ENCODE assay signal across 15 cellular contexts in the genomic region with DNA sequence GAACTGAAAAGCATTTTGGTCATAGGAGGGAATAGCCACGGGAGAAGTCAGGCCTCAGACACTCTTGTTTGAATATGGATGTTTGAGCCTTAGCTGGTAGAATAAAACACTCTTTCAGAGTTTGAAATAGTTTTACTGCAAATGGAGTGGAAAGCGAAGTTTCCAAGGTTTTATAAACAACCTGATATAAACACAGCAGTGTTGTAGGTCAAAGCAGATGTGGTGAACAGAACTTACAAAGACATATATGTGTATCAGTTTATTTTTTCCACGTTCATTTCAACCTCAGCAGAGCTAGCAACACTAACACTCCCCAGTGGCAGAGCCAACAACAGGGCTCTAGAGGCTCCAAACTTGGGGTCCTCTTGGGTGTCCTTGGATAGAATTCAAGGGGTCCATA.
DNase-seq lines count a peak whose midpoint lies in the region; ATAC-seq and TF ChIP-seq lines count a peak whose summit lies in the region.
"Had no signal": no experiment of that assay in that cellular context is flagged by ENCODE, and none has a peak within 500 bp of the region (broad histone marks: within the 10 kb centered on the region; RNA-seq: fewer than 3 reads in every experiment).

No MANE protein-coding gene starts in this region.

- peak overlapping the region in 3 of 5 experiments; percentile 89 to 96 (median 93) for H3K27ac Mint-ChIP-seq in brain
- H3K27ac Mint-ChIP-seq: activated CD4-positive, alpha-beta T cell treated with anti-CD3 and anti-CD28 coated beads, Interleukin-2, amount 10 ng/mL, durations not matched to agents 24 days and 14 days; natural killer cell treated with Interleukin-12 subunit alpha and Interleukin-12 subunit beta and Interleukin-15 and Interleukin-18, amount 100 ng/mL, for 72 hours had no signal

- DNase-seq in fibroblast of lung (ENCODE audit: low read depth in 2 of 2): peak; percentile 11 to 55
- no peak for DNase-seq in Kasumi-1 (lab: John Stamatoyannopoulos, UW)
- DNase-seq in stimulated activated naive CD4-positive, alpha-beta T cell treated with Interleukin-2 at 50 U/mL for 16 hours (lab: John Stamatoyannopoulos, UW): no peak
- DNase-seq: activated CD4-positive, alpha-beta T cell treated with anti-CD3 and anti-CD28 coated beads, Interleukin-2, amount 10 ng/mL, durations not matched to agents 24 days and 14 days; activated naive CD4-positive, alpha-beta T cell treated with anti-CD3 and anti-CD28 coated beads, Interleukin-2, amount 50 U/mL, for 16 hours; COR-L47; effector memory CD4-positive, alpha-beta T cell; NCI-H226 had no signal

- H3K4me1 ChIP-seq in fibroblast of lung (ENCODE audit: control insufficient read depth, extremely low read depth, insufficient read depth, low read length) (peaks cover 12% of the 10 kb centered on the region), muscle layer of duodenum (ENCODE audit: control insufficient read depth in 1 of 2, insufficient read depth in 2 of 2, low read length in 2 of 2) (peaks cover 19% of the 10 kb centered on the region in 2 donors), stomach smooth muscle (ENCODE audit: control insufficient read depth, insufficient read depth, low read length) (peaks cover 29% of the 10 kb centered on the region)

- H3K27me3 Mint-ChIP-seq in brain: peaks cover 4% of the 10 kb centered on the region
- H3K27me3 Mint-ChIP-seq: activated CD4-positive, alpha-beta T cell treated with anti-CD3 and anti-CD28 coated beads, Interleukin-2, amount 10 ng/mL, durations not matched to agents 24 days and 14 days had no signal

- no peaks in the 10 kb centered on the region for H3K9me3 Mint-ChIP-seq in brain
- H3K9me3 Mint-ChIP-seq: activated CD4-positive, alpha-beta T cell treated with anti-CD3 and anti-CD28 coated beads, Interleukin-2, amount 10 ng/mL, durations not matched to agents 24 days and 14 days; natural killer cell treated with Interleukin-12 subunit alpha and Interleukin-12 subunit beta and Interleukin-15 and Interleukin-18, amount 100 ng/mL, for 72 hours had no signal

- H2AFZ ChIP-seq in fibroblast of lung (ENCODE audit: low read length): no peak overlapping the region

- peaks cover 2% of the 10 kb centered on the region for H3K36me3 ChIP-seq in fibroblast of lung (ENCODE audit: control insufficient read depth, insufficient read depth, low read length)
- peaks cover 6 to 22% of the 10 kb centered on the region in 2 donors for H3K36me3 ChIP-seq in muscle layer of duodenum (ENCODE audit: control insufficient read depth in 1 of 2, insufficient read depth in 2 of 2, low read length in 2 of 2)
- H3K36me3 ChIP-seq in stomach smooth muscle (ENCODE audit: control insufficient read depth in 2 of 2, insufficient read depth in 2 of 2, low read length in 2 of 2): peaks cover 17 to 18% of the 10 kb centered on the region in 2 donors

- H3K4me3 ChIP-seq in fibroblast of lung (replicated peaks in 1 of 4; ENCODE audit: control extremely low read depth in 1 of 4, insufficient read depth in 1 of 4, low read depth in 3 of 4, low read length in 4 of 4) (no peak overlapping the region), muscle layer of duodenum (ENCODE audit: low read depth in 1 of 2, low read length in 2 of 2) (no peak overlapping the region), stomach smooth muscle (ENCODE audit: low read length in 2 of 2) (no peak overlapping the region)

- ATAC-seq in GM18858 (IDR thresholded peaks at IDR 0.05; ENCODE audit: unreplicated experiment): no peak
- ATAC-seq: left lobe of liver; natural killer cell treated with Interleukin-12 subunit alpha and Interleukin-12 subunit beta and Interleukin-15 and Interleukin-18, amount 100 ng/mL, for 72 hours; Panc1 had no signal

- H3K4me2 ChIP-seq in fibroblast of lung (ENCODE audit: extremely low read depth, insufficient read depth, low read length): no peak overlapping the region

- TF ChIP-seq CTCF in brain (conservative IDR thresholded peaks at IDR 0.05): no peak
- TF ChIP-seq CTCF in fibroblast of lung (conservative IDR thresholded peaks at IDR 0.05 in 1 of 2, IDR thresholded peaks at IDR 0.05 in 1 of 2; ENCODE audit: low read depth in 1 of 2, low read length in 2 of 2): no peak

- H4K20me1 ChIP-seq in fibroblast of lung (ENCODE audit: control insufficient read depth, extremely low read depth, insufficient read depth, low read length): no peaks in the 10 kb centered on the region

- H3K27me3 ChIP-seq in fibroblast of lung (ENCODE audit: control insufficient read depth, insufficient read depth, low read length): no peaks in the 10 kb centered on the region
- no peaks in the 10 kb centered on the region for H3K27me3 ChIP-seq in muscle layer of duodenum (ENCODE audit: low read depth, low read length)
- H3K27me3 ChIP-seq in stomach smooth muscle (ENCODE audit: control insufficient read depth in 1 of 2, insufficient read depth in 2 of 2, low read length in 2 of 2): no peaks in the 10 kb centered on the region

- H3K36me3 Mint-ChIP-seq in brain: peaks cover 34% of the 10 kb centered on the region
- H3K36me3 Mint-ChIP-seq: natural killer cell treated with Interleukin-12 subunit alpha and Interleukin-12 subunit beta and Interleukin-15 and Interleukin-18, amount 100 ng/mL, for 72 hours had no signal

- no peaks in the 10 kb centered on the region for H3K9me3 ChIP-seq in fibroblast of lung (ENCODE audit: control insufficient read depth, insufficient read depth, low read depth, low read length)
- no peaks in the 10 kb centered on the region for H3K9me3 ChIP-seq in muscle layer of duodenum (ENCODE audit: control insufficient read depth in 1 of 2, low read length in 2 of 2)
- no peaks in the 10 kb centered on the region for H3K9me3 ChIP-seq in stomach smooth muscle (ENCODE audit: control insufficient read depth in 2 of 2, low read length in 2 of 2)

- peaks cover 59% of the 10 kb centered on the region for H3K4me1 Mint-ChIP-seq in brain
- H3K4me1 Mint-ChIP-seq: activated CD4-positive, alpha-beta T cell treated with anti-CD3 and anti-CD28 coated beads, Interleukin-2, amount 10 ng/mL, durations not matched to agents 24 days and 14 days had no signal

- peak overlapping the region in 2 of 5 experiments; percentile 57 to 59 for H3K4me3 Mint-ChIP-seq in brain
- H3K4me3 Mint-ChIP-seq: activated CD4-positive, alpha-beta T cell treated with anti-CD3 and anti-CD28 coated beads, Interleukin-2, amount 10 ng/mL, durations not matched to agents 24 days and 14 days; natural killer cell treated with Interleukin-12 subunit alpha and Interleukin-12 subunit beta and Interleukin-15 and Interleukin-18, amount 100 ng/mL, for 72 hours had no signal

- H3K27ac ChIP-seq in fibroblast of lung (ENCODE audit: insufficient read depth, low read length) (peak overlapping the region; percentile 42), muscle layer of duodenum (ENCODE audit: low read length) (peak overlapping the region; percentile 80), stomach smooth muscle (ENCODE audit: low read length) (peak overlapping the region; percentile 90)

- H3K79me2 ChIP-seq in fibroblast of lung (ENCODE audit: control insufficient read depth, insufficient read depth, low read length): no peaks in the 10 kb centered on the region

- H3K9ac ChIP-seq in fibroblast of lung (ENCODE audit: insufficient read depth, low read length) (no peak overlapping the region), stomach smooth muscle (ENCODE audit: low read length in 2 of 2) (peak overlapping the region; percentile 23 to 34)

Comparison
In these comparisons a context has a peak if more than half of its experiments do, and no peak if none do; other contexts are left out.
1. DNase-seq: peak in fibroblast of lung (2 of 2); none in Kasumi-1 (0 of 2) and stimulated activated naive CD4-positive, alpha-beta T cell treated with Interleukin-2 at 50 U/mL for 16 hours (single experiment).
2. Peak in every context shown above with its lines, with median percentiles within 50 percentile points of each other: H3K27ac ChIP-seq.